In the genomic region with DNA sequence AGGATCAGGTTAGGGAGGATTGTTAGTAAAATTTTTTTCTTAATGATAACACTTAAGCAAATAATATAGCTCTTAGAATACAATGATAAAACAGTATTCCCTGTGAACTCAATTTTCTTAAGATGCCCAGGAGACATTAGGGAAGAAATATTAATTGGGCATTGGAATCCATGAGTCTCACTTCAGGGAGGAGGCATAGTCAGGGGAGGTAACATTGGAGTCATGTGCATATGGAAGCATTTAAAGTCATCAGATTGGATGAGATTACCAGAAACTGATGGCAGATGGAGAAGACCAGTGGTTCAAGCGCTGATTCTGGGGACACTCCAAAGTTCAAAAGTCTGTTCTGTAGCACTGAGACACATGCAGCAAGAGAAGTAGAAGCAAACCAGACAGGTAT, we compare ENCODE assay signal across 8 cellular contexts. TPM values are rescaled to one million over a fixed set of nuclear protein-coding genes. Genes with fewer than 3 reads are reported as not detected.
"Had no signal": no experiment of that assay in that cellular context is flagged by ENCODE, and none has a peak within 500 bp of the region (broad histone marks: within the 10 kb centered on the region; RNA-seq: fewer than 3 reads in every experiment).

A gene with protein sequence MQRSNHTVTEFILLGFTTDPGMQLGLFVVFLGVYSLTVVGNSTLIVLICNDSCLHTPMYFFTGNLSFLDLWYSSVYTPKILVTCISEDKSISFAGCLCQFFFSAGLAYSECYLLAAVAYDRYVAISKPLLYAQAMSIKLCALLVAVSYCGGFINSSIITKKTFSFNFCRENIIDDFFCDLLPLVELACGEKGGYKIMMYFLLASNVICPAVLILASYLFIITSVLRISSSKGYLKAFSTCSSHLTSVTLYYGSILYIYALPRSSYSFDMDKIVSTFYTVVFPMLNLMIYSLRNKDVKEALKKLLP (plus strand): TSS at position 301 of the 400 bp plus-strand sequence. CDS start 1,293 bp downstream, outside the sequence.

- H3K4me3 ChIP-seq: GM12878 had no signal

- DNase-seq: GDM1, GF-D8 had no signal

- FAIRE-seq: G401.6, GM12878, GM12892, GM18507, GM19239 had no signal

- ATAC-seq: GM12878 had no signal

RNA-seq across cellular contexts. Expression of the gene that starts here (rescaled TPM):
- total RNA-seq: G401, GM12878 had no signal
- polyA plus RNA-seq: GM12878 had no signal
